In the genomic region with DNA sequence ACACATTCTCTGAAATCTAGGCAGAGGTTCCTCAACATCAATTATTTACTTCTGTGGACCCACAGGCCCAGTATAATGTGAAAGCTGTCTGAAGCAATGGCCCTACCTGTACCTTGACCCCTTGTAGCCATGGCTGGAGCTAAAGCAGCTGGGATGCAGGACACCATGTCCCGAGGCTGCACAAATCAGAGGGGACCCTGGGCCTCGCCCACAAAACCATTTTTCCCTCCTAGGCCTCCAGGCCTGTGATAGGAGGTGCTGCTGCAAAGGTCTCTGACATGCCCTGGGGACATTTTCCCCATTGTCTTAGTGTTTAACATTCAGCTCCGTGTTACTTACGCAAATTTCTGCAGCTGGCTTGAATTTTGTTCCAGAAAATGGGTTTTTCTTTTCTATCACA, we compare ENCODE assay signal across 10 cellular contexts.
"Had no signal": no experiment of that assay in that cellular context is flagged by ENCODE, and none has a peak within 500 bp of the region (broad histone marks: within the 10 kb centered on the region; RNA-seq: fewer than 3 reads in every experiment).

No MANE protein-coding gene starts in this region.

- H3K4me2 ChIP-seq: KMS-11 had no signal

- H3K9ac ChIP-seq: KMS-11 had no signal

- H3K27me3 Mint-ChIP-seq: IgD-negative memory B cell had no signal

- DNase-seq: IMR-90, Karpas-422, Kasumi-1, KBM-7, KG1 had no signal

- H3K27ac ChIP-seq: HL-60, KMS-11 had no signal

- H3K4me3 Mint-ChIP-seq: IgD-negative memory B cell had no signal

- H3K27ac Mint-ChIP-seq: IgD-negative memory B cell had no signal

- H3K36me3 Mint-ChIP-seq: IgD-negative memory B cell had no signal

- FAIRE-seq: HepG2, HTR-8/SVneo had no signal

- ATAC-seq: HepG2 had no signal

- H3K4me1 Mint-ChIP-seq: IgD-negative memory B cell had no signal
